8 cellular contexts compared by ENCODE assay signal in the genomic region with DNA sequence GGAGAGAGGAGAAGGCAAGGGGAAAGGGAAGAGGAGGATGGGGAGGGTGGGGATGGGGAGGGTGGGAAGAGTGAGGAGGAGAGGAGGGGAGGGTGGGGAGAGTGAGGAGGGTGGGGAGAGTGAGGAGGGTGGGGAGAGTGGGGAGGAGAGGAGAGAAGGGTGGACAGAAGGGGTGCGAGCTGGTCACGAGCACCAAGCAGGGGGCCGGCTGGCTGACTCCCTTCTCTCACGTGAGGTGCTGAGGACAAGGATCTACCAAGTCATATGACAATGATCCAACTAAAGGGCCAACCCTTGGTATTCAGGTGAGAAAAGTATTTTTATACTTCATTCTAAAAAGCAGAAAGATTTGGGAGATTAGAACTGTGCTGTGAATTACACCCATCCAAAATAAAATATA.
"Had no signal": no experiment of that assay in that cellular context is flagged by ENCODE, and none has a peak within 500 bp of the region (broad histone marks: within the 10 kb centered on the region; RNA-seq: fewer than 3 reads in every experiment).

No MANE protein-coding gene starts in this region.

- H3K4me3 ChIP-seq: GM23248, GM23338, HAP-1 had no signal

- H3K4me1 ChIP-seq: HAP-1 had no signal

- H3K9me3 ChIP-seq: HAP-1 had no signal

- H3K27ac ChIP-seq: GM23248 had no signal

- ATAC-seq: GM23338, HCT116 had no signal

- DNase-seq: GM23248, GOT3, H9, HCEC 1CT, HFFc6 had no signal
